In genomic region chr4:76950052-76950845, GRCh38 we compare ENCODE assay signal across 9 cellular contexts. TPM values are rescaled to one million over a fixed set of nuclear protein-coding genes. Genes with fewer than 3 reads are reported as not detected.
DNase-seq lines count a peak whose midpoint lies in the region; ATAC-seq and TF ChIP-seq lines count a peak whose summit lies in the region.
"Had no signal": no experiment of that assay in that cellular context is flagged by ENCODE, and none has a peak within 500 bp of the region (broad histone marks: within the 10 kb centered on the region; RNA-seq: fewer than 3 reads in every experiment).

No MANE protein-coding gene starts in this region.

- peaks cover 18% of the 10 kb centered on the region for H3K4me1 Mint-ChIP-seq in activated CD4-positive, alpha-beta memory T cell treated with anti-CD3 and anti-CD28 coated beads, Interleukin-2, amount 10 ng/mL, durations not matched to agents 7 days and 5 days

- H3K4me3 ChIP-seq in GM12865 (ENCODE audit: low read depth, low read length) (peak overlapping the region; percentile 85), MG63 (peak overlapping the region; percentile 77), ectodermal cell (ENCODE audit: insufficient read depth, low read depth, low read length) (peak overlapping the region; percentile 91), lung (peak overlapping the region; percentile 87)

- peak overlapping the region; percentile 77 for H3K4me3 Mint-ChIP-seq in activated CD4-positive, alpha-beta memory T cell treated with anti-CD3 and anti-CD28 coated beads, Interleukin-2, amount 10 ng/mL, durations not matched to agents 7 days and 5 days

- 1% methylated on average over 64 of the region's 64 CpGs for WGBS in ectodermal cell, 2 experiments
- WGBS in lung, 2 donors = 0% methylated on average over 55 to 64 of the region's 64 CpGs

- H3K9me3 Mint-ChIP-seq in activated CD4-positive, alpha-beta memory T cell treated with anti-CD3 and anti-CD28 coated beads, Interleukin-2, amount 10 ng/mL, durations not matched to agents 7 days and 5 days = no peaks in the 10 kb centered on the region

- peak; percentile 8 for ATAC-seq in lung (ENCODE audit: insufficient read depth, low FRiP score)

- peaks cover 2% of the 10 kb centered on the region for H3K36me3 Mint-ChIP-seq in activated CD4-positive, alpha-beta memory T cell treated with anti-CD3 and anti-CD28 coated beads, Interleukin-2, amount 10 ng/mL, durations not matched to agents 7 days and 5 days (ENCODE audit: low read depth)

- H3K27me3 ChIP-seq in MG63 (no peaks in the 10 kb centered on the region), ectodermal cell (ENCODE audit: control insufficient read depth, insufficient read depth, low read length, poor library complexity, severe bottlenecking) (peaks cover 8% of the 10 kb centered on the region), lung (ENCODE audit: control insufficient read depth, insufficient read depth) (no peaks in the 10 kb centered on the region)

- POLR2A ChIA-PET in activated CD4-positive, alpha-beta memory T cell treated with anti-CD3 and anti-CD28 coated beads, Interleukin-2, amount 10 ng/mL, durations not matched to agents 7 days and 5 days (lab: Charles Lee) = interaction anchor here (1.4 to 1.6 kb wide), 2 partner anchors 39 to 82 kb away, joined by 4 to 5 read pairs; no protein-coding TSS in a partner anchor

- H3K27me3 Mint-ChIP-seq in activated CD4-positive, alpha-beta memory T cell treated with anti-CD3 and anti-CD28 coated beads, Interleukin-2, amount 10 ng/mL, durations not matched to agents 7 days and 5 days = peaks cover 37% of the 10 kb centered on the region

- CTCF ChIA-PET in activated CD4-positive, alpha-beta memory T cell treated with anti-CD3 and anti-CD28 coated beads, Interleukin-2, amount 10 ng/mL, durations not matched to agents 7 days and 5 days (lab: Charles Lee) = no interaction called here

- H3K4me1 ChIP-seq in ectodermal cell (ENCODE audit: control insufficient read depth, insufficient read depth, low read length) (peaks cover 18% of the 10 kb centered on the region), lung (ENCODE audit: control insufficient read depth in 2 of 2, insufficient read depth in 2 of 2, low read length in 2 of 2) (peaks cover 4 to 11% of the 10 kb centered on the region in 2 donors)

- DNase-seq in GM12865 (ENCODE audit: low read depth) (peak; percentile 65), H4 (ENCODE audit: low spot score) (peak; percentile 19), MG63 (peak; percentile 52), lung (ENCODE audit: low spot score) (peak; percentile 56), DMS153 (lab: John Stamatoyannopoulos, UW) (no peak)
- peak; percentile 40 for DNase-seq in activated CD4-positive, alpha-beta memory T cell treated with anti-CD3 and anti-CD28 coated beads, Interleukin-2, amount 10 ng/mL, durations not matched to agents 7 days and 5 days
- peak; percentile 24 to 49 for DNase-seq in stimulated activated CD8-positive, alpha-beta memory T cell treated with anti-CD3 and anti-CD28 coated beads, Interleukin-15, amount 100 ng/mL, for 48 hours (ENCODE audit: low read depth in 2 of 2)

- no peaks in the 10 kb centered on the region for H3K9me3 ChIP-seq in MG63
- H3K9me3 ChIP-seq in ectodermal cell (ENCODE audit: control insufficient read depth, low read length) = no peaks in the 10 kb centered on the region
- H3K9me3 ChIP-seq in lung (ENCODE audit: control insufficient read depth in 2 of 2, insufficient read depth in 1 of 2, low read length in 1 of 2) = no peaks in the 10 kb centered on the region

- peak overlapping the region; percentile 80 for H3K27ac ChIP-seq in ectodermal cell (ENCODE audit: insufficient read depth, low read depth, low read length, poor library complexity, severe bottlenecking)
- peak overlapping the region; percentile 84 to 93 for H3K27ac ChIP-seq in lung (ENCODE audit: low read depth in 1 of 2, low read length in 1 of 2)

- peak overlapping the region; percentile 48 for H3K27ac Mint-ChIP-seq in activated CD4-positive, alpha-beta memory T cell treated with anti-CD3 and anti-CD28 coated beads, Interleukin-2, amount 10 ng/mL, durations not matched to agents 7 days and 5 days

- TF ChIP-seq CTCF in GM12865 (IDR thresholded peaks at IDR 0.05; ENCODE audit: insufficient read depth, low read depth, low read length, missing control alignments) (no peak), lung (IDR thresholded peaks at IDR 0.05; ENCODE audit: control extremely low read depth, extremely low read depth) (no peak)

- peaks cover 8% of the 10 kb centered on the region for H3K36me3 ChIP-seq in MG63
- H3K36me3 ChIP-seq in ectodermal cell (ENCODE audit: control insufficient read depth, insufficient read depth, low read length) = no peaks in the 10 kb centered on the region
- H3K36me3 ChIP-seq in lung (ENCODE audit: control insufficient read depth in 2 of 2, insufficient read depth in 2 of 2, low read length in 2 of 2) = no peaks in the 10 kb centered on the region

RNA-seq across cellular contexts. Expression of gene SEPTIN11, which starts 0.7 kb away (rescaled TPM):
- total RNA-seq in H4 (2014; rRNA removed; shearing (Covaris generic)) = 43.8 and 76.4 TPM in 2 replicates
- total RNA-seq in MG63 (2014; rRNA removed; shearing (Covaris generic); ENCODE audit: low replicate concordance) = 20.5 and 23.0 TPM in 2 replicates
- total RNA-seq in activated CD4-positive, alpha-beta memory T cell treated with anti-CD3 and anti-CD28 coated beads, Interleukin-2, amount 10 ng/mL, durations not matched to agents 7 days and 5 days = 10 to 100 TPM; 21.4 to 23.3 TPM
- 139 TPM for polyA plus RNA-seq in ectodermal cell (2013, experiment 1 of 4)
- polyA plus RNA-seq in ectodermal cell (2013, experiment 2 of 4) = 146 TPM
- polyA plus RNA-seq in ectodermal cell (2013, experiment 3 of 4) = 104 TPM
- 114 TPM for polyA plus RNA-seq in ectodermal cell (2013, experiment 4 of 4)
- total RNA-seq in lung = 100 to 1,000 TPM; 104 to 126 TPM
- 10 to 100 TPM; 20.4 to 24.5 TPM for polyA plus RNA-seq in lung

RNA-seq across cellular contexts. Expression of gene SOWAHB, which starts 52.3 kb away (rescaled TPM):
- 0.04 TPM in 1 of 2 replicates, not detected in the other for total RNA-seq in H4 (2014; rRNA removed; shearing (Covaris generic))
- not detected in 2 replicates for total RNA-seq in MG63 (2014; rRNA removed; shearing (Covaris generic); ENCODE audit: low replicate concordance)
- total RNA-seq in activated CD4-positive, alpha-beta memory T cell treated with anti-CD3 and anti-CD28 coated beads, Interleukin-2, amount 10 ng/mL, durations not matched to agents 7 days and 5 days = not detected
- polyA plus RNA-seq in ectodermal cell (2013, experiment 1 of 4) = 0.24 TPM
- polyA plus RNA-seq in ectodermal cell (2013, experiment 2 of 4) = 0.34 TPM
- polyA plus RNA-seq in ectodermal cell (2013, experiment 3 of 4) = 0.21 TPM
- 0.20 TPM for polyA plus RNA-seq in ectodermal cell (2013, experiment 4 of 4)
- 1 to 10 TPM; 2.0 to 4.2 TPM for total RNA-seq in lung
- polyA plus RNA-seq in lung = 1 to 10 TPM in 1 of 2 donors, under 1 TPM in 1; 0.28 to 1.9 TPM
- total RNA-seq: subcutaneous adipose tissue had no signal
